ENCODE assay signal across 8 cellular contexts in genomic region chr7:7183833-7184463, GRCh38. TPM values are rescaled to one million over a fixed set of nuclear protein-coding genes. Genes with fewer than 3 reads are reported as not detected.
DNase-seq lines count a peak whose midpoint lies in the region; ATAC-seq and TF ChIP-seq lines count a peak whose summit lies in the region.

No MANE protein-coding gene starts in this region.

- DNase-seq in GM06990 (ENCODE audit: extremely low read depth, insufficient read length) (no peak), osteoblast (ENCODE audit: insufficient read length, low spot score, missing footprints) (peak; percentile 59), CD1c-positive myeloid dendritic cell (ENCODE audit: extremely low spot score) (no peak), COLO668 (lab: John Stamatoyannopoulos, UW; ENCODE audit: unreplicated experiment) (no peak), islet precursor cell (no peak)

- H3K79me2 ChIP-seq in OCI-LY1 (ENCODE audit: insufficient read depth, low read length), result peaks cover 59% of the 10 kb centered on the region
- H3K79me2 ChIP-seq in osteoblast (ENCODE audit: insufficient read depth, low read length), result peaks cover 82% of the 10 kb centered on the region

- H3F3A ChIP-seq in OCI-LY1 (ENCODE audit: insufficient read depth, low read length), result no peaks in the 10 kb centered on the region

- peak overlapping the region; percentile 91 for H3K4me3 ChIP-seq in GM06990 (replicated peaks; ENCODE audit: low read depth, low read length)
- peak overlapping the region; percentile 75 for H3K4me3 ChIP-seq in OCI-LY1 (ENCODE audit: low read depth, low read length, poor library complexity, severe bottlenecking)
- peak overlapping the region; percentile 98 for H3K4me3 ChIP-seq in endocrine pancreas (ENCODE audit: control insufficient read depth, insufficient read depth, low read length)
- H3K4me3 ChIP-seq in osteoblast (ENCODE audit: insufficient read depth, low read length), result peak overlapping the region; percentile 91

- no peaks in the 10 kb centered on the region for H3K27me3 ChIP-seq in GM06990 (replicated peaks; ENCODE audit: control insufficient read depth, insufficient read depth, low read length)
- no peaks in the 10 kb centered on the region for H3K27me3 ChIP-seq in OCI-LY1 (ENCODE audit: insufficient read depth, low read length)
- H3K27me3 ChIP-seq in endocrine pancreas (ENCODE audit: control insufficient read depth, insufficient read depth, low read length), result no peaks in the 10 kb centered on the region
- H3K27me3 ChIP-seq in osteoblast (ENCODE audit: insufficient read depth, low read length), result no peaks in the 10 kb centered on the region

- no peaks in the 10 kb centered on the region for H4K20me1 ChIP-seq in OCI-LY1 (ENCODE audit: insufficient read depth, low read length)
- peaks cover 28% of the 10 kb centered on the region for H4K20me1 ChIP-seq in osteoblast (ENCODE audit: insufficient read depth, low read length)

- H3K4me2 ChIP-seq in OCI-LY1 (ENCODE audit: low read length), result peak overlapping the region; percentile 98
- peak overlapping the region; percentile 70 for H3K4me2 ChIP-seq in osteoblast (ENCODE audit: insufficient read depth, low read length)

- no peak for ATAC-seq in GM21825 (IDR thresholded peaks at IDR 0.05; ENCODE audit: unreplicated experiment)

- peak overlapping the region; percentile 79 for H3K27ac ChIP-seq in OCI-LY1 (ENCODE audit: low read depth, low read length, poor library complexity, severe bottlenecking)
- peak overlapping the region; percentile 44 for H3K27ac ChIP-seq in osteoblast (ENCODE audit: low read depth, low read length)

- H3K9me3 ChIP-seq in OCI-LY1 (ENCODE audit: low read length) (no peaks in the 10 kb centered on the region), endocrine pancreas (ENCODE audit: control insufficient read depth, low read length) (no peaks in the 10 kb centered on the region), osteoblast (ENCODE audit: low read depth, low read length) (no peaks in the 10 kb centered on the region)

- H3K36me3 ChIP-seq in GM06990 (ENCODE audit: control insufficient read depth, insufficient read depth, low read length) (no peaks in the 10 kb centered on the region), OCI-LY1 (ENCODE audit: insufficient read depth, low read length) (peaks cover 35% of the 10 kb centered on the region), endocrine pancreas (ENCODE audit: control insufficient read depth, insufficient read depth, low read length) (no peaks in the 10 kb centered on the region), osteoblast (ENCODE audit: insufficient read depth, low read length) (peaks cover 20% of the 10 kb centered on the region)

- H3K4me1 ChIP-seq in OCI-LY1 (ENCODE audit: insufficient read depth, low read length, severe bottlenecking) (peaks cover 34% of the 10 kb centered on the region), endocrine pancreas (ENCODE audit: control insufficient read depth, insufficient read depth, low read length) (peaks cover 19% of the 10 kb centered on the region), osteoblast (ENCODE audit: insufficient read depth, low read length) (peaks cover 40% of the 10 kb centered on the region)

- peak overlapping the region; percentile 84 for H3K9ac ChIP-seq in OCI-LY1 (ENCODE audit: low read length)
- H3K9ac ChIP-seq in endocrine pancreas (ENCODE audit: control insufficient read depth, insufficient read depth, low read length), result peak overlapping the region; percentile 39

- no peaks in the 10 kb centered on the region for H3K9me2 ChIP-seq in OCI-LY1 (ENCODE audit: low read depth, low read length)

- no peak for TF ChIP-seq CTCF in GM06990 (IDR thresholded peaks at IDR 0.05; ENCODE audit: insufficient read depth, low read length, poor library complexity, severe bottlenecking)
- no peak for TF ChIP-seq CTCF in OCI-LY1 (IDR thresholded peaks at IDR 0.05; ENCODE audit: low read length)
- no peak for TF ChIP-seq CTCF in osteoblast (IDR thresholded peaks at IDR 0.05; ENCODE audit: extremely low read depth, low read depth, low read length)

- H2AFZ ChIP-seq in OCI-LY1 (ENCODE audit: low read length) (no peak overlapping the region), osteoblast (ENCODE audit: low read length) (no peak overlapping the region)

RNA-seq across cellular contexts. Expression of gene C1GALT1, which starts 1.6 kb away (rescaled TPM):
- total RNA-seq in osteoblast, result 108 and 137 TPM in 2 replicates
